In the genomic region with DNA sequence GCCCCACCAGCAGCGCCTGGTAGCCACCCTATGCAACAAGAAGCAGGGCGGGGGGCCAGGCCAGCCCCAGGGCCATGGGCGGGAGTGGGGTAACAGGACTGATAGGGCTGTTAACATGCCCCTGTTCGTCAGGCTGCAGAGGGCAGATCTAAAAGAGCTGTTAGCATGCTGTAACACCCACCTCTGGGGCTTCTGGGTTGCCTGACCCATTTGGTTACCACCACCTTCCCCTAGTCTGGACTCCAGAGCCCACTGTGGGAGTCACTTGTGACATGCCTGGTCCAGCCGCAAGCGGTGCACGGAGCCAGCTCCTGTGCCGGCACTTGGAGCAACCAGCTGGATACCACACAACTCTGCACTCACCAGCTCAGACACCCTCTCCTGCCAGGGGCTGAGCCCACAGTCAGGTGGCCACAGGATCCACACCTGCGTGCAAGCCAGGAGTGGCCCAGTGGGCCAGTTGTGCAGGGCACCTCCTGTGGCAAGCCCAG, we compare ENCODE assay signal across 2 cellular contexts.
TF ChIP-seq lines count a peak whose summit lies in the region.

No MANE protein-coding gene starts in this region.

TF ChIP-seq in WTC11, 78 proteins besides CTCF, POLR2A, EP300 and RAD21:
- TF ChIP-seq, protein P1, sequence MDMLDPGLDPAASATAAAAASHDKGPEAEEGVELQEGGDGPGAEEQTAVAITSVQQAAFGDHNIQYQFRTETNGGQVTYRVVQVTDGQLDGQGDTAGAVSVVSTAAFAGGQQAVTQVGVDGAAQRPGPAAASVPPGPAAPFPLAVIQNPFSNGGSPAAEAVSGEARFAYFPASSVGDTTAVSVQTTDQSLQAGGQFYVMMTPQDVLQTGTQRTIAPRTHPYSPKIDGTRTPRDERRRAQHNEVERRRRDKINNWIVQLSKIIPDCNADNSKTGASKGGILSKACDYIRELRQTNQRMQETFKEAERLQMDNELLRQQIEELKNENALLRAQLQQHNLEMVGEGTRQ (CRISPR knock-in tag; IDR thresholded peaks at IDR 0.05), result 0 out of 2 replicates have a peak, but pooled peaks have one; percentile 9
- TF ChIP-seq SOX15 (CRISPR knock-in tag; IDR thresholded peaks at IDR 0.05) (no peak), ZNF232 (CRISPR knock-in tag; IDR thresholded peaks at IDR 0.05) (no peak)
TF ChIP-seq in WTC11: peak in this region for 1.

TF ChIP-seq in SK-N-SH, 30 proteins besides CTCF, POLR2A, EP300 and RAD21:
- TF ChIP-seq, protein P1 (IDR thresholded peaks at IDR 0.05; ENCODE audit: borderline replicate concordance, low read depth, low read length), result no peak
- TF ChIP-seq NRF1 (IDR thresholded peaks at IDR 0.05; ENCODE audit: low read depth, low read length), result no peak
- TF ChIP-seq, protein P2, sequence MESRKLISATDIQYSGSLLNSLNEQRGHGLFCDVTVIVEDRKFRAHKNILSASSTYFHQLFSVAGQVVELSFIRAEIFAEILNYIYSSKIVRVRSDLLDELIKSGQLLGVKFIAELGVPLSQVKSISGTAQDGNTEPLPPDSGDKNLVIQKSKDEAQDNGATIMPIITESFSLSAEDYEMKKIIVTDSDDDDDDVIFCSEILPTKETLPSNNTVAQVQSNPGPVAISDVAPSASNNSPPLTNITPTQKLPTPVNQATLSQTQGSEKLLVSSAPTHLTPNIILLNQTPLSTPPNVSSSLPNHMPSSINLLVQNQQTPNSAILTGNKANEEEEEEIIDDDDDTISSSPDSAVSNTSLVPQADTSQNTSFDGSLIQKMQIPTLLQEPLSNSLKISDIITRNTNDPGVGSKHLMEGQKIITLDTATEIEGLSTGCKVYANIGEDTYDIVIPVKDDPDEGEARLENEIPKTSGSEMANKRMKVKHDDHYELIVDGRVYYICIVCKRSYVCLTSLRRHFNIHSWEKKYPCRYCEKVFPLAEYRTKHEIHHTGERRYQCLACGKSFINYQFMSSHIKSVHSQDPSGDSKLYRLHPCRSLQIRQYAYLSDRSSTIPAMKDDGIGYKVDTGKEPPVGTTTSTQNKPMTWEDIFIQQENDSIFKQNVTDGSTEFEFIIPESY (IDR thresholded peaks at IDR 0.05; ENCODE audit: borderline replicate concordance, low read depth), result no peak
- TF ChIP-seq TCF12 (IDR thresholded peaks at IDR 0.05), result no peak
- TF ChIP-seq, protein P3, sequence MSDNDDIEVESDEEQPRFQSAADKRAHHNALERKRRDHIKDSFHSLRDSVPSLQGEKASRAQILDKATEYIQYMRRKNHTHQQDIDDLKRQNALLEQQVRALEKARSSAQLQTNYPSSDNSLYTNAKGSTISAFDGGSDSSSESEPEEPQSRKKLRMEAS (IDR thresholded peaks at IDR 0.05; ENCODE audit: low read depth), result no peak
- no peak for TF ChIP-seq SIN3A (IDR thresholded peaks at IDR 0.05; ENCODE audit: borderline replicate concordance, low read depth, low read length)
- no peak for TF ChIP-seq POLR2AphosphoS5 (IDR thresholded peaks at IDR 0.05; ENCODE audit: low read depth, low read length)
- TF ChIP-seq, protein P4, sequence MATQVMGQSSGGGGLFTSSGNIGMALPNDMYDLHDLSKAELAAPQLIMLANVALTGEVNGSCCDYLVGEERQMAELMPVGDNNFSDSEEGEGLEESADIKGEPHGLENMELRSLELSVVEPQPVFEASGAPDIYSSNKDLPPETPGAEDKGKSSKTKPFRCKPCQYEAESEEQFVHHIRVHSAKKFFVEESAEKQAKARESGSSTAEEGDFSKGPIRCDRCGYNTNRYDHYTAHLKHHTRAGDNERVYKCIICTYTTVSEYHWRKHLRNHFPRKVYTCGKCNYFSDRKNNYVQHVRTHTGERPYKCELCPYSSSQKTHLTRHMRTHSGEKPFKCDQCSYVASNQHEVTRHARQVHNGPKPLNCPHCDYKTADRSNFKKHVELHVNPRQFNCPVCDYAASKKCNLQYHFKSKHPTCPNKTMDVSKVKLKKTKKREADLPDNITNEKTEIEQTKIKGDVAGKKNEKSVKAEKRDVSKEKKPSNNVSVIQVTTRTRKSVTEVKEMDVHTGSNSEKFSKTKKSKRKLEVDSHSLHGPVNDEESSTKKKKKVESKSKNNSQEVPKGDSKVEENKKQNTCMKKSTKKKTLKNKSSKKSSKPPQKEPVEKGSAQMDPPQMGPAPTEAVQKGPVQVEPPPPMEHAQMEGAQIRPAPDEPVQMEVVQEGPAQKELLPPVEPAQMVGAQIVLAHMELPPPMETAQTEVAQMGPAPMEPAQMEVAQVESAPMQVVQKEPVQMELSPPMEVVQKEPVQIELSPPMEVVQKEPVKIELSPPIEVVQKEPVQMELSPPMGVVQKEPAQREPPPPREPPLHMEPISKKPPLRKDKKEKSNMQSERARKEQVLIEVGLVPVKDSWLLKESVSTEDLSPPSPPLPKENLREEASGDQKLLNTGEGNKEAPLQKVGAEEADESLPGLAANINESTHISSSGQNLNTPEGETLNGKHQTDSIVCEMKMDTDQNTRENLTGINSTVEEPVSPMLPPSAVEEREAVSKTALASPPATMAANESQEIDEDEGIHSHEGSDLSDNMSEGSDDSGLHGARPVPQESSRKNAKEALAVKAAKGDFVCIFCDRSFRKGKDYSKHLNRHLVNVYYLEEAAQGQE (IDR thresholded peaks at IDR 0.05; ENCODE audit: low read depth, low read length), result no peak
- no peak for TF ChIP-seq RXRA (IDR thresholded peaks at IDR 0.05; ENCODE audit: borderline replicate concordance, low read depth)
- TF ChIP-seq NFIC (IDR thresholded peaks at IDR 0.05; ENCODE audit: borderline replicate concordance), result no peak
